24 cellular contexts compared by ENCODE assay signal in genomic region chr4:3174371-3175338, GRCh38.
A peak's percentile ranks its signal among the peaks of the same experiment; 100 is the strongest.
DNase-seq lines count a peak whose midpoint lies in the region; ATAC-seq and TF ChIP-seq lines count a peak whose summit lies in the region.
"Had no signal": no experiment of that assay in that cellular context is flagged by ENCODE, and none has a peak within 500 bp of the region (broad histone marks: within the 10 kb centered on the region; RNA-seq: fewer than 3 reads in every experiment).

No MANE protein-coding gene starts in this region.

- H3K4me1 ChIP-seq in sigmoid colon: no peaks in the 10 kb centered on the region
- H3K4me1 ChIP-seq: heart right ventricle had no signal

- no peaks in the 10 kb centered on the region for H3K27me3 ChIP-seq in sigmoid colon
- H3K27me3 ChIP-seq: dorsolateral prefrontal cortex, heart right ventricle, transverse colon had no signal

- H3K27ac ChIP-seq in sigmoid colon: no peak overlapping the region
- H3K27ac ChIP-seq: epithelial cell of prostate, heart right ventricle, transverse colon had no signal

- H3K27me3 Mint-ChIP-seq in effector memory CD8-positive, alpha-beta T cell: no peaks in the 10 kb centered on the region
- H3K27me3 Mint-ChIP-seq in nephron progenitor cell (ENCODE audit: low read depth, poor library complexity): no peaks in the 10 kb centered on the region
- H3K27me3 Mint-ChIP-seq in MCF 10A (ENCODE audit: insufficient read depth, unreplicated experiment): no peaks in the 10 kb centered on the region
- H3K27me3 Mint-ChIP-seq: activated T-cell treated with anti-CD3 and anti-CD28 coated beads, Interleukin-2, amount 50 U/mL, for 24 hours; CD8-positive, alpha-beta memory T cell had no signal

- intact Hi-C loops in MCF 10A (cut with micrococcal nuclease) (no loop called here), sigmoid colon (cut with DNase I) (no loop called here), posterior cingulate gyrus (cut with DNase I) (no loop called here)

- no peaks in the 10 kb centered on the region for H3K9me3 ChIP-seq in sigmoid colon
- H3K9me3 ChIP-seq: heart right ventricle, mucosa of descending colon, transverse colon had no signal

- H3K4me3 Mint-ChIP-seq in effector memory CD8-positive, alpha-beta T cell: peak overlapping the region in 1 of 2 donors; percentile 33
- H3K4me3 Mint-ChIP-seq in nephron progenitor cell (no peak overlapping the region), MCF 10A (ENCODE audit: unreplicated experiment) (no peak overlapping the region)
- H3K4me3 Mint-ChIP-seq: activated naive CD4-positive, alpha-beta T cell treated with anti-CD3 and anti-CD28 coated beads for 36 hours; activated T-cell treated with anti-CD3 and anti-CD28 coated beads, Interleukin-2, amount 50 U/mL, for 24 hours; CD8-positive, alpha-beta memory T cell had no signal

- no peak for TF ChIP-seq EP300 in sigmoid colon (IDR thresholded peaks at IDR 0.05)

- no peak for TF ChIP-seq POLR2A in sigmoid colon (IDR thresholded peaks at IDR 0.05)

- CTCF ChIA-PET in MCF 10A (lab: Yijun Ruan, JAX): interaction anchor here (0.7 to 1.0 kb wide), 2 partner anchors 40 to 68 kb away, joined by 3 read pairs; no protein-coding TSS in a partner anchor

- peak; percentile 67 for DNase-seq in NCI-H2107 treated with DMSO at 0.1 percent for 48 hours (lab: John Stamatoyannopoulos, UW; ENCODE audit: unreplicated experiment)
- DNase-seq in NCI-H2107 (lab: John Stamatoyannopoulos, UW): no peak
- peak; percentile 73 for DNase-seq in NCI-H187 (lab: John Stamatoyannopoulos, UW)
- DNase-seq in effector memory CD8-positive, alpha-beta T cell: no peak
- DNase-seq in nephron progenitor cell: no peak
- DNase-seq in MCF 10A (ENCODE audit: unreplicated experiment): no peak
- DNase-seq in sigmoid colon: no peak
- DNase-seq in posterior cingulate gyrus: no peak
- DNase-seq: 8988T; activated CD8-positive, alpha-beta memory T cell treated with anti-CD3 and anti-CD28 coated beads for 24 hours; activated naive CD4-positive, alpha-beta T cell treated with anti-CD3 and anti-CD28 coated beads for 36 hours; activated T-cell treated with anti-CD3 and anti-CD28 coated beads, Interleukin-2, amount 50 U/mL, for 24 hours; AML-193; CD8-positive, alpha-beta memory T cell; dorsolateral prefrontal cortex; heart right ventricle; KG1; mucosa of descending colon; NCI-H2171; NCI-H82; retina; SIG-M5; transverse colon had no signal

- peak; percentile 72 for ATAC-seq in effector memory CD8-positive, alpha-beta T cell (replicated peaks)
- ATAC-seq: mucosa of descending colon had no signal

- no peak overlapping the region for H3K4me3 ChIP-seq in sigmoid colon
- H3K4me3 ChIP-seq: dorsolateral prefrontal cortex, heart right ventricle, mucosa of descending colon, transverse colon had no signal

- H3K9me3 Mint-ChIP-seq in effector memory CD8-positive, alpha-beta T cell: no peaks in the 10 kb centered on the region
- H3K9me3 Mint-ChIP-seq in nephron progenitor cell (peaks cover 12% of the 10 kb centered on the region), MCF 10A (ENCODE audit: unreplicated experiment) (peaks cover 3% of the 10 kb centered on the region)
- H3K9me3 Mint-ChIP-seq: activated naive CD4-positive, alpha-beta T cell treated with anti-CD3 and anti-CD28 coated beads for 36 hours; activated T-cell treated with anti-CD3 and anti-CD28 coated beads, Interleukin-2, amount 50 U/mL, for 24 hours; CD8-positive, alpha-beta memory T cell had no signal

- peaks cover 10 to 75% (median 46%) of the 10 kb centered on the region in 4 donors for H3K36me3 ChIP-seq in sigmoid colon

- WGBS in sigmoid colon, 2 donors: 43 to 77% methylated on average over 12 of the region's 12 CpGs

- POLR2A ChIA-PET in MCF 10A (lab: Yijun Ruan, JAX): interaction anchor here (0.9 kb wide), 1 partner anchor 12 kb away, joined by 5 read pairs; no protein-coding TSS in a partner anchor

- peaks cover 52% of the 10 kb centered on the region for H3K36me3 Mint-ChIP-seq in effector memory CD8-positive, alpha-beta T cell (ENCODE audit: insufficient read depth)
- H3K36me3 Mint-ChIP-seq in nephron progenitor cell (ENCODE audit: low read depth) (peaks cover 68% of the 10 kb centered on the region), MCF 10A (ENCODE audit: insufficient read depth, unreplicated experiment) (peaks cover 63% of the 10 kb centered on the region)

- peak overlapping the region in 1 of 2 donors; percentile 67 for H3K27ac Mint-ChIP-seq in effector memory CD8-positive, alpha-beta T cell
- H3K27ac Mint-ChIP-seq in nephron progenitor cell (peak overlapping the region; percentile 67), MCF 10A (ENCODE audit: low read depth, unreplicated experiment) (no peak overlapping the region)
- H3K27ac Mint-ChIP-seq: activated naive CD4-positive, alpha-beta T cell treated with anti-CD3 and anti-CD28 coated beads for 36 hours; activated T-cell treated with anti-CD3 and anti-CD28 coated beads, Interleukin-2, amount 50 U/mL, for 24 hours; CD8-positive, alpha-beta memory T cell had no signal

- TF ChIP-seq CTCF in nephron progenitor cell (IDR thresholded peaks at IDR 0.05) (no peak), MCF 10A (IDR thresholded peaks at IDR 0.05; ENCODE audit: unreplicated experiment) (no peak), sigmoid colon (IDR thresholded peaks at IDR 0.05) (no peak)

- no TSS peak for BruUV-seq in MCF 10A (replicated peaks; lab: Mats Ljungman, UMichigan)

- peaks cover 5 to 11% of the 10 kb centered on the region in 2 donors for H3K4me1 Mint-ChIP-seq in effector memory CD8-positive, alpha-beta T cell (ENCODE audit: low read depth in 2 of 2)
- H3K4me1 Mint-ChIP-seq in nephron progenitor cell (peaks cover 66% of the 10 kb centered on the region), MCF 10A (ENCODE audit: insufficient read depth, unreplicated experiment) (no peaks in the 10 kb centered on the region)

Comparison
In these comparisons a context has a peak if more than half of its experiments do, and no peak if none do; other contexts are left out.
1. DNase-seq: peak in NCI-H2107 treated with DMSO at 0.1 percent for 48 hours (single experiment) and NCI-H187 (2 of 2); none in NCI-H2107 (single experiment), effector memory CD8-positive, alpha-beta T cell (0 of 3), nephron progenitor cell (single experiment), MCF 10A (single experiment), sigmoid colon (single experiment) and posterior cingulate gyrus (0 of 10).